In the genomic region with DNA sequence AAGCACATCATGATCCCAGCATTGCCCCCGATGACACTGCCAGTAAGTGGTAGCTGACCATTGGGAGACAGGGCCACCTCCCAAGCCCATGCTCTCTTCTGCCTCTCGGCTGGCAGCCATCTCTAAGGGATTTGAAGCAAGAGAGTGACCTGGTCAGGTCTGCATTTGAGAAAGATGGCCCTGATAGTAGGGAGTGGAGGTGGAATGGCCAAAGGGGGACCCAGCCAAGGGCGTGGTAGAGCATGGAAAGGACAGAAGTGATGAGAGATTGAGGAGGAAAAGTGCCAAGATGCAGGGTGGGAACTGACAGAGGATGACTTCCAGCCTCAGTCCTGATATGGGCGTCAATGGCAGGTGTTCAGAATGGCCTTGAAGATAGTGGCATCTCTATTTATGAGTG, we compare ENCODE assay signal across 15 cellular contexts. TPM values are rescaled to one million over a fixed set of nuclear protein-coding genes. Genes with fewer than 3 reads are reported as not detected.
DNase-seq lines count a peak whose midpoint lies in the region; ATAC-seq, FAIRE-seq and TF ChIP-seq lines count a peak whose summit lies in the region.
"Had no signal": no experiment of that assay in that cellular context is flagged by ENCODE, and none has a peak within 500 bp of the region (broad histone marks: within the 10 kb centered on the region; RNA-seq: fewer than 3 reads in every experiment).

No MANE protein-coding gene starts in this region.

- H3K9ac ChIP-seq in endothelial cell of umbilical vein (replicated peaks; ENCODE audit: extremely low read depth, insufficient read depth, low read length) = no peak overlapping the region
- H3K9ac ChIP-seq: neural progenitor cell had no signal

- no peaks in the 10 kb centered on the region for H4K20me1 ChIP-seq in endothelial cell of umbilical vein (replicated peaks; ENCODE audit: control insufficient read depth, extremely low read depth, insufficient read depth, low read length)

- no peaks in the 10 kb centered on the region for H3K9me1 ChIP-seq in endothelial cell of umbilical vein (replicated peaks; ENCODE audit: control insufficient read depth, extremely low read depth, insufficient read depth, low read length)

- BruUV-seq in endothelial cell of umbilical vein (replicated peaks; lab: Mats Ljungman, UMichigan) = no TSS peak

- H2AFZ ChIP-seq in endothelial cell of umbilical vein (ENCODE audit: low read depth, low read length) = no peak overlapping the region
- H2AFZ ChIP-seq: neural progenitor cell had no signal

- no peaks in the 10 kb centered on the region for H3K9me3 ChIP-seq in endothelial cell of umbilical vein (replicated peaks; ENCODE audit: control insufficient read depth, insufficient read depth, low read length)
- no peaks in the 10 kb centered on the region for H3K9me3 ChIP-seq in thyroid gland

- peak overlapping the region; percentile 43 for H3K27ac Mint-ChIP-seq in neural crest cell (ENCODE audit: unreplicated experiment)
- H3K27ac Mint-ChIP-seq: activated CD8-positive, alpha-beta memory T cell treated with anti-CD3 and anti-CD28 coated beads, Interleukin-2, amount 10 ng/mL, durations not matched to agents 7 days and 5 days; activated naive CD4-positive, alpha-beta T cell treated with anti-CD3 and anti-CD28 coated beads, Interleukin-2, amount 50 U/mL, for 24 hours; neural progenitor cell had no signal

- intact Hi-C loops in endothelial cell of umbilical vein (cut with micrococcal nuclease) = no loop called here
- intact Hi-C loops in thyroid gland (cut with DNase I) = no loop called here

- H3K4me3 ChIP-seq in endothelial cell of umbilical vein (replicated peaks in 1 of 3; ENCODE audit: insufficient read depth in 1 of 3, low read depth in 1 of 3, low read length in 3 of 3) (no peak overlapping the region), thyroid gland (replicated peaks in 1 of 3) (no peak overlapping the region)
- H3K4me3 ChIP-seq: neural progenitor cell had no signal

- TF ChIP-seq POLR2A in endothelial cell of umbilical vein (IDR thresholded peaks at IDR 0.05; ENCODE audit: low read depth, low read length) (no peak), thyroid gland (IDR thresholded peaks at IDR 0.05) (no peak)

- no peaks in the 10 kb centered on the region for H3K36me3 Mint-ChIP-seq in neural crest cell (ENCODE audit: low read depth)
- H3K36me3 Mint-ChIP-seq: activated CD8-positive, alpha-beta memory T cell treated with anti-CD3 and anti-CD28 coated beads, Interleukin-2, amount 10 ng/mL, durations not matched to agents 7 days and 5 days; activated naive CD4-positive, alpha-beta T cell treated with anti-CD3 and anti-CD28 coated beads, Interleukin-2, amount 50 U/mL, for 24 hours had no signal

- H3K27ac ChIP-seq in RWPE1 = peak overlapping the region; percentile 62
- H3K27ac ChIP-seq in endothelial cell of umbilical vein (ENCODE audit: insufficient read depth, low read depth, low read length) = peak overlapping the region; percentile 7
- peak overlapping the region in 2 of 3 donors; percentile 72 to 94 for H3K27ac ChIP-seq in thyroid gland

- no peaks in the 10 kb centered on the region for H3K27me3 Mint-ChIP-seq in neural crest cell (ENCODE audit: low read depth)
- H3K27me3 Mint-ChIP-seq: activated CD8-positive, alpha-beta memory T cell treated with anti-CD3 and anti-CD28 coated beads, Interleukin-2, amount 10 ng/mL, durations not matched to agents 7 days and 5 days; activated naive CD4-positive, alpha-beta T cell treated with anti-CD3 and anti-CD28 coated beads, Interleukin-2, amount 50 U/mL, for 24 hours had no signal

- dilution Hi-C loops in endothelial cell of umbilical vein (cut with MboI; ENCODE audit: extremely low pct_ligation_motif_present, low sequenced_read_pairs) = no loop called here

- H3K27me3 ChIP-seq in endothelial cell of umbilical vein (ENCODE audit: control insufficient read depth in 2 of 2, insufficient read depth in 2 of 2, low read length in 2 of 2) (no peaks in the 10 kb centered on the region), thyroid gland (no peaks in the 10 kb centered on the region)
- H3K27me3 ChIP-seq: neural progenitor cell had no signal

- peaks cover 72% of the 10 kb centered on the region for H3K4me1 Mint-ChIP-seq in neural crest cell

- CTCF ChIA-PET in RWPE1 (lab: Yijun Ruan, JAX) (no interaction called here), endothelial cell of umbilical vein (lab: Charles Lee) (interaction anchor here (1.2 kb wide), 2 partner anchors 11 to 73 kb away, joined by 3 read pairs; no protein-coding TSS in a partner anchor), GM10248 (lab: Yijun Ruan, JAX) (interaction anchor here (1.0 kb wide), 1 partner anchor 22 kb away, joined by 3 read pairs; no protein-coding TSS in a partner anchor)

- H3K36me3 ChIP-seq in endothelial cell of umbilical vein (ENCODE audit: control insufficient read depth in 2 of 2, extremely low read depth in 1 of 2, insufficient read depth in 2 of 2, low read length in 2 of 2) (no peaks in the 10 kb centered on the region), thyroid gland (no peaks in the 10 kb centered on the region)
- H3K36me3 ChIP-seq: neural progenitor cell had no signal

- H3K79me2 ChIP-seq in endothelial cell of umbilical vein (ENCODE audit: control insufficient read depth, insufficient read depth, low read length) = peaks cover 71% of the 10 kb centered on the region

- H3K4me1 ChIP-seq in endothelial cell of umbilical vein (ENCODE audit: control insufficient read depth, extremely low read depth, insufficient read depth, low read length) (peaks cover 64% of the 10 kb centered on the region), thyroid gland (peaks cover 57 to 94% of the 10 kb centered on the region in 2 donors)

- DNase-seq in RWPE1 (ENCODE audit: low spot score) = no peak
- DNase-seq in endothelial cell of umbilical vein (ENCODE audit: low read depth, low spot score) = no peak
- no peak for DNase-seq in neural crest cell (ENCODE audit: low read depth, low spot score)
- no peak for DNase-seq in thyroid gland
- DNase-seq in cerebellum (ENCODE audit: low spot score) = no peak
- DNase-seq in GM10248 (ENCODE audit: extremely low spot score) = no peak
- no peak for DNase-seq in DMS53 (lab: John Stamatoyannopoulos, UW)
- DNase-seq: activated CD8-positive, alpha-beta memory T cell treated with anti-CD3 and anti-CD28 coated beads, Interleukin-2, amount 10 ng/mL, durations not matched to agents 7 days and 5 days; H7 had no signal

- TF ChIP-seq CTCF in RWPE1 (conservative IDR thresholded peaks at IDR 0.05; ENCODE audit: low read depth) = no peak
- TF ChIP-seq CTCF in endothelial cell of umbilical vein (IDR thresholded peaks at IDR 0.05; ENCODE audit: extremely low read depth in 1 of 2, insufficient read depth in 1 of 2, low read depth in 1 of 2, low read length in 2 of 2) = no peak
- no peak for TF ChIP-seq CTCF in neural crest cell (conservative IDR thresholded peaks at IDR 0.05)
- TF ChIP-seq CTCF in thyroid gland (IDR thresholded peaks at IDR 0.05) = no peak
- no peak for TF ChIP-seq CTCF in GM10248 (IDR thresholded peaks at IDR 0.05; ENCODE audit: control extremely low read depth, extremely low read depth, low read depth, missing control alignments)

- peak overlapping the region; percentile 3 for H3K4me3 Mint-ChIP-seq in neural crest cell
- H3K4me3 Mint-ChIP-seq: activated CD8-positive, alpha-beta memory T cell treated with anti-CD3 and anti-CD28 coated beads, Interleukin-2, amount 10 ng/mL, durations not matched to agents 7 days and 5 days; activated naive CD4-positive, alpha-beta T cell treated with anti-CD3 and anti-CD28 coated beads, Interleukin-2, amount 50 U/mL, for 24 hours; neural progenitor cell had no signal

- H3K9me3 Mint-ChIP-seq in neural crest cell = no peaks in the 10 kb centered on the region
- H3K9me3 Mint-ChIP-seq: activated naive CD4-positive, alpha-beta T cell treated with anti-CD3 and anti-CD28 coated beads, Interleukin-2, amount 50 U/mL, for 24 hours; neural progenitor cell had no signal

- WGBS in thyroid gland, 2 donors = 89 to 97% methylated on average over 4 of the region's 4 CpGs

- POLR2A ChIA-PET in RWPE1 (lab: Yijun Ruan, JAX; ENCODE audit: low non-redundant PET) (no interaction called here), endothelial cell of umbilical vein (lab: Charles Lee) (no interaction called here), GM10248 (lab: Yijun Ruan, JAX) (no interaction called here)

- ATAC-seq in HG03097 (IDR thresholded peaks at IDR 0.05; ENCODE audit: low FRiP score, unreplicated experiment) = no peak
- ATAC-seq: activated CD8-positive, alpha-beta memory T cell treated with anti-CD3 and anti-CD28 coated beads, Interleukin-2, amount 10 ng/mL, durations not matched to agents 7 days and 5 days had no signal

- no peak for FAIRE-seq in endothelial cell of umbilical vein (lab: Jason Lieb, UNC)

- no peak overlapping the region for H3K4me2 ChIP-seq in endothelial cell of umbilical vein (ENCODE audit: insufficient read depth, low read length)
- H3K4me2 ChIP-seq: neural progenitor cell had no signal

TF ChIP-seq in endothelial cell of umbilical vein, 7 proteins besides CTCF, POLR2A, EP300 and RAD21 (continues in another document):
- TF ChIP-seq MYC (IDR thresholded peaks at IDR 0.05; ENCODE audit: low read depth, low read length) (no peak), FOS (IDR thresholded peaks at IDR 0.05; ENCODE audit: borderline replicate concordance, insufficient read depth, low read length) (no peak), EZH2 (IDR thresholded peaks at IDR 0.05; ENCODE audit: borderline replicate concordance, low read depth, low read length, severe bottlenecking) (no peak)

RNA-seq across cellular contexts. Expression of a gene that starts 9.0 kb away (rescaled TPM):
- total RNA-seq in endothelial cell of umbilical vein (79.2 and 87.1 TPM in 2 replicates), neural crest cell (88.9 and 91.0 TPM in 2 replicates), thyroid gland (10 to 100 TPM; 60.3 to 97.0 (median 79.8) TPM), cerebellum (35.7 TPM)
- 31.1 and 32.1 TPM in 2 replicates for polyA plus RNA-seq in endothelial cell of umbilical vein
- 34.6 and 35.8 TPM in 2 replicates for polyA plus RNA-seq in endothelial cell of umbilical vein (2011; cell fraction: cytosol; rRNA removed)
- 51.9 and 57.9 TPM in 2 replicates for polyA plus RNA-seq in endothelial cell of umbilical vein (2011; cell fraction: nucleus; rRNA removed)
- polyA plus RNA-seq in endothelial cell of umbilical vein (2012) = 60.7 and 65.3 TPM in 2 replicates
- 61.8 and 64.1 TPM in 2 replicates for polyA minus RNA-seq in endothelial cell of umbilical vein
- 54.0 TPM for polyA minus RNA-seq in endothelial cell of umbilical vein (2011; cell fraction: cytosol; rRNA and poly(A)+ RNA removed)
- 37.1 and 47.0 TPM in 2 replicates for polyA minus RNA-seq in endothelial cell of umbilical vein (2011; cell fraction: nucleus; rRNA and poly(A)+ RNA removed)

RNA-seq across cellular contexts. Expression of a gene that starts 52.6 kb away (rescaled TPM):
- total RNA-seq in endothelial cell of umbilical vein (not detected in 2 replicates), neural crest cell (not detected in 2 replicates), thyroid gland (not detected), cerebellum (not detected)
- not detected in 2 replicates for polyA plus RNA-seq in endothelial cell of umbilical vein
- not detected in 2 replicates for polyA plus RNA-seq in endothelial cell of umbilical vein (2011; cell fraction: cytosol; rRNA removed)
- polyA plus RNA-seq in endothelial cell of umbilical vein (2011; cell fraction: nucleus; rRNA removed) = not detected in 2 replicates
- polyA plus RNA-seq in endothelial cell of umbilical vein (2012) = 0.46 TPM in 1 of 2 replicates, not detected in the other
- polyA minus RNA-seq in endothelial cell of umbilical vein = not detected in 2 replicates
- not detected for polyA minus RNA-seq in endothelial cell of umbilical vein (2011; cell fraction: cytosol; rRNA and poly(A)+ RNA removed)
- polyA minus RNA-seq in endothelial cell of umbilical vein (2011; cell fraction: nucleus; rRNA and poly(A)+ RNA removed) = not detected in 2 replicates
- total RNA-seq: activated CD8-positive, alpha-beta memory T cell treated with anti-CD3 and anti-CD28 coated beads, Interleukin-2, amount 10 ng/mL, durations not matched to agents 7 days and 5 days; glomerular endothelial cell; H7; HT-29; SK-MEL-5 had no signal

Comparison
In these comparisons a context has a peak if more than half of its experiments do, and no peak if none do; other contexts are left out.
1. H3K27ac ChIP-seq: peak in every context shown above with its lines; median percentile 83 in thyroid gland; 62 in RWPE1; 7 in endothelial cell of umbilical vein.